In the genomic region with DNA sequence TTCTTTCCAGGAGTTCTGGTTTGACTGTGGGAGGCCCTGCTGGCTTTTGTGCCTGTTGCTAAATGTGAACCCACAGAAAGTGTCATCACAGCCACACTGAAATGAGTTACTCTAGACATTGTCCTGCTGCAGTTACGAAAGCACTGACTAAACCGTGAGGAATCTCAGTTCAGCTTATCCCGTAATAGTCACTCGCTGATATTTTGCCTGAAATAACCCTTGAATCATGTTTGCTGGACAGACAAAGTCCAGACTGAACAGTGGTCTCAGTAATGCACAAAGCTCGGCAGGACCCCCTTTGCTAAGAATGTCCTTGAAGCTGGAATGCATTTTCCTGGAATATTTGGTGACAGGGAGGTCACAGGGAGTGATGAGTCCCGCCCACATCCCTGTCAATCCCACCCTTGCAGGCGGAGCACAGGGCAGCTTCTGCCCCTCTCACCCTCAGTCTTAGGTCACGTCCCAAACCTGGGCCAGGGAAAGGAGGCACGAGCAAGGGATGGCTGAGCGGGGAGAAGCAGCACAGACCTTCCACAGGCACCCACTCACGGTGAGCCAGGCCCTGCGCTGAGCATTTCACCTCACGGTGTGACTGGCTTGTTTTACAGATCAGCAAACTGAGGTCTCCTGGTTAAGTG, we compare ENCODE assay signal across 14 cellular contexts. TPM values are rescaled to one million over a fixed set of nuclear protein-coding genes. Genes with fewer than 3 reads are reported as not detected.
A peak's percentile ranks its signal among the peaks of the same experiment; 100 is the strongest.
DNase-seq lines count a peak whose midpoint lies in the region; ATAC-seq and TF ChIP-seq lines count a peak whose summit lies in the region.
"Had no signal": no experiment of that assay in that cellular context is flagged by ENCODE, and none has a peak within 500 bp of the region (broad histone marks: within the 10 kb centered on the region; RNA-seq: fewer than 3 reads in every experiment).

No MANE protein-coding gene starts in this region.

- no peaks in the 10 kb centered on the region for H3K9me3 ChIP-seq in mesenchymal stem cell (ENCODE audit: control insufficient read depth, low read length)

- peak overlapping the region; percentile 49 for H3K9ac ChIP-seq in mesenchymal stem cell (ENCODE audit: low read length)

- H3K4me3 ChIP-seq in choroid plexus epithelial cell (ENCODE audit: low read depth, low read length) (no peak overlapping the region), mesenchymal stem cell (ENCODE audit: insufficient read depth in 1 of 2, low read depth in 1 of 2, low read length in 2 of 2) (no peak overlapping the region)
- H3K4me3 ChIP-seq: dorsolateral prefrontal cortex had no signal

- H2AFZ ChIP-seq in mesenchymal stem cell (ENCODE audit: low read depth, low read length), result no peak overlapping the region

- peaks cover 29% of the 10 kb centered on the region for H3K4me1 ChIP-seq in mesenchymal stem cell (ENCODE audit: control insufficient read depth, insufficient read depth, low read depth, low read length)

- H2BK120ac ChIP-seq in mesenchymal stem cell (ENCODE audit: low read depth, low read length), result peak overlapping the region; percentile 1

- peaks cover 60 to 69% of the 10 kb centered on the region in 2 experiments for H3K36me3 ChIP-seq in mesenchymal stem cell (ENCODE audit: control insufficient read depth in 1 of 2, insufficient read depth in 2 of 2, low read depth in 1 of 2, low read length in 2 of 2)

- peak overlapping the region; percentile 53 for H4K91ac ChIP-seq in mesenchymal stem cell (ENCODE audit: low read length)

- peak overlapping the region; percentile 4 for H4K8ac ChIP-seq in mesenchymal stem cell (ENCODE audit: low read length)

- peak overlapping the region; percentile 15 to 27 for H2BK12ac ChIP-seq in mesenchymal stem cell (ENCODE audit: low read length in 2 of 2)

- WGBS in mesenchymal stem cell, result 43% methylated on average over 13 of the region's 13 CpGs

- H2BK5ac ChIP-seq in mesenchymal stem cell (ENCODE audit: low read depth, low read length, poor library complexity, severe bottlenecking), result no peak overlapping the region

- peak overlapping the region; percentile 17 to 70 for H3K18ac ChIP-seq in mesenchymal stem cell (ENCODE audit: low read depth in 1 of 2, low read length in 2 of 2)

- peaks cover 12% of the 10 kb centered on the region for H3K79me1 ChIP-seq in mesenchymal stem cell (replicated peaks; ENCODE audit: low read length, poor library complexity, severe bottlenecking)

- peak; percentile 94 for DNase-seq in AG08395 (ENCODE audit: low spot score)
- peak; percentile 76 for DNase-seq in MV-4-11 (lab: John Stamatoyannopoulos, UW)
- peak; percentile 94 for DNase-seq in choroid plexus epithelial cell (ENCODE audit: low read depth)
- DNase-seq in mesenchymal stem cell, result peak; percentile 97
- no peak for DNase-seq in NCI-H1105 treated with DMSO at 0.1 percent for 48 hours (lab: John Stamatoyannopoulos, UW)
- DNase-seq in left lobe of liver (ENCODE audit: low spot score), result no peak
- DNase-seq: activated T-cell treated with anti-CD3 and anti-CD28 coated beads for 4 hours; CD4-positive, alpha-beta memory T cell; stimulated activated naive CD4-positive, alpha-beta T cell; T-helper 2 cell had no signal

- no peak overlapping the region for H3K23ac ChIP-seq in mesenchymal stem cell (ENCODE audit: low read length in 2 of 2)

- peak overlapping the region; percentile 12 to 88 for H3K14ac ChIP-seq in mesenchymal stem cell (ENCODE audit: low read length in 2 of 2)

- no peaks in the 10 kb centered on the region for H3K27me3 ChIP-seq in mesenchymal stem cell (ENCODE audit: control insufficient read depth in 1 of 2, insufficient read depth in 1 of 2, low read length in 2 of 2)
- H3K27me3 ChIP-seq: dorsolateral prefrontal cortex had no signal

- no peak overlapping the region for H2AK5ac ChIP-seq in mesenchymal stem cell (ENCODE audit: low read length, severe bottlenecking)

- H3K27ac ChIP-seq in mesenchymal stem cell (ENCODE audit: low read length, poor library complexity, severe bottlenecking), result peak overlapping the region; percentile 30

- peak overlapping the region; percentile 18 to 63 for H3K4ac ChIP-seq in mesenchymal stem cell (ENCODE audit: low read depth in 1 of 2, low read length in 2 of 2)

- H2BK15ac ChIP-seq in mesenchymal stem cell (ENCODE audit: low read depth, poor library complexity, severe bottlenecking), result no peak overlapping the region

- no peak for ATAC-seq in GM21381 (IDR thresholded peaks at IDR 0.05; ENCODE audit: unreplicated experiment)
- ATAC-seq in HG03159 (IDR thresholded peaks at IDR 0.05; ENCODE audit: unreplicated experiment), result no peak
- ATAC-seq in left lobe of liver, result no peak
- ATAC-seq: left colon had no signal

- no peak for TF ChIP-seq CTCF in choroid plexus epithelial cell (conservative IDR thresholded peaks at IDR 0.05; ENCODE audit: low read depth, low read length)

- no peak overlapping the region for H3K4me2 ChIP-seq in mesenchymal stem cell (ENCODE audit: low read length, poor library complexity, severe bottlenecking)

RNA-seq across cellular contexts. Expression of a gene that starts 53.4 kb away (rescaled TPM):
- 59.5 TPM for polyA plus RNA-seq in mesenchymal stem cell (2013, experiment 1 of 2)
- 60.1 TPM for polyA plus RNA-seq in mesenchymal stem cell (2013, experiment 2 of 2)
- total RNA-seq in left lobe of liver, result 297 TPM

Comparison
In these comparisons a context has a peak if more than half of its experiments do, and no peak if none do; other contexts are left out.
1. DNase-seq: peak in AG08395 (single experiment), MV-4-11 (single experiment), choroid plexus epithelial cell (single experiment) and mesenchymal stem cell (single experiment); none in NCI-H1105 treated with DMSO at 0.1 percent for 48 hours (single experiment) and left lobe of liver (single experiment).